7 cellular contexts compared by ENCODE assay signal in genomic region chr11:33942954-33943353, GRCh38. TPM values are rescaled to one million over a fixed set of nuclear protein-coding genes. Genes with fewer than 3 reads are reported as not detected.
DNase-seq lines count a peak whose midpoint lies in the region; ATAC-seq, FAIRE-seq and TF ChIP-seq lines count a peak whose summit lies in the region.

No MANE protein-coding gene starts in this region.

- no peak overlapping the region for H3K18ac ChIP-seq in H1 (ENCODE audit: extremely low read depth, low read length)

- no peaks in the 10 kb centered on the region for H3K79me2 ChIP-seq in H1 (ENCODE audit: control insufficient read depth in 1 of 2, insufficient read depth in 2 of 2, low read length in 2 of 2)

- no peak overlapping the region for H3K9ac ChIP-seq in H1 (replicated peaks in 1 of 4; ENCODE audit: extremely low read depth in 1 of 4, low read depth in 3 of 4, low read length in 3 of 4)

- no peak overlapping the region for H3K27ac ChIP-seq in H1 (ENCODE audit: low read depth, low read length)

- no peak for DNase-seq in H1 (ENCODE audit: low read depth in 1 of 2, low spot score in 2 of 2)
- DNase-seq in ureter (ENCODE audit: low spot score) = no peak
- DNase-seq in stimulated activated CD4-positive, alpha-beta T cell treated with anti-CD3 and anti-CD28 coated beads, Interleukin-2, amount 100 ng/mL, for 24 hours = no peak

- H4K5ac ChIP-seq in H1 (ENCODE audit: insufficient read length, low read depth, low read length) = no peak overlapping the region

- H3K27me3 Mint-ChIP-seq in stimulated activated memory B cell treated with anti-CD40 and anti-IgM and Interleukin-4, amounts not matched to agents 10 μg/mL and 1 μg/mL and 100 μg/mL, for 72 hours = no peaks in the 10 kb centered on the region

- H2BK20ac ChIP-seq in H1 (ENCODE audit: low read length) = no peak overlapping the region

- no peak overlapping the region for H2BK15ac ChIP-seq in H1 (ENCODE audit: low read length)

- H3K4me1 ChIP-seq in H1 (replicated peaks in 1 of 4; ENCODE audit: control insufficient read depth in 3 of 4, insufficient read depth in 4 of 4, low read length in 3 of 4) = no peaks in the 10 kb centered on the region

- peaks cover 29% of the 10 kb centered on the region for H3K4me1 Mint-ChIP-seq in stimulated activated memory B cell treated with anti-CD40 and anti-IgM and Interleukin-4, amounts not matched to agents 10 μg/mL and 1 μg/mL and 100 μg/mL, for 72 hours

- no peaks in the 10 kb centered on the region for H3K9me3 ChIP-seq in H1 (ENCODE audit: insufficient read depth in 2 of 2, low read depth in 1 of 2, low read length in 1 of 2)

- no peak for TF ChIP-seq EP300 in H1 (IDR thresholded peaks at IDR 0.05; ENCODE audit: borderline replicate concordance in 1 of 2, low read depth in 2 of 2, low read length in 2 of 2)

- WGBS in H1 (ENCODE audit: extremely low coverage in 1 of 2, insufficient coverage in 1 of 2, insufficient read length in 1 of 2, insufficient replicate concordance in 2 of 2, low coverage in 1 of 2, low lambda C conversion rate in 2 of 2, missing lambda C conversion rate in 1 of 2), 2 experiments = 63% methylated on average over 4 of the region's 4 CpGs; no CpG with 5 or more reads in 1 of the 2 experiments

- POLR2A ChIA-PET in H1 (lab: Charles Lee; ENCODE audit: partially characterized antibody) = no interaction called here

- no peaks in the 10 kb centered on the region for H3K27me3 ChIP-seq in H1 (replicated peaks in 1 of 4; ENCODE audit: control insufficient read depth in 3 of 4, extremely low read depth in 1 of 4, insufficient read depth in 3 of 4, low read length in 3 of 4)

- H3K14ac ChIP-seq in H1 (ENCODE audit: insufficient read length) = no peak overlapping the region

- H3K9me3 Mint-ChIP-seq in stimulated activated memory B cell treated with anti-CD40 and anti-IgM and Interleukin-4, amounts not matched to agents 10 μg/mL and 1 μg/mL and 100 μg/mL, for 72 hours = no peaks in the 10 kb centered on the region

- no peak overlapping the region for H3K4me2 ChIP-seq in H1 (ENCODE audit: insufficient read depth in 1 of 2, low read depth in 2 of 2, low read length in 2 of 2)

- H2BK120ac ChIP-seq in H1 (replicated peaks; ENCODE audit: low read depth, low read length) = no peak overlapping the region

- H3K27ac Mint-ChIP-seq in stimulated activated memory B cell treated with anti-CD40 and anti-IgM and Interleukin-4, amounts not matched to agents 10 μg/mL and 1 μg/mL and 100 μg/mL, for 72 hours = peak overlapping the region; percentile 53

- H2BK5ac ChIP-seq in H1 (ENCODE audit: low read depth, low read length) = no peak overlapping the region

- no peak overlapping the region for H3K4me3 Mint-ChIP-seq in stimulated activated memory B cell treated with anti-CD40 and anti-IgM and Interleukin-4, amounts not matched to agents 10 μg/mL and 1 μg/mL and 100 μg/mL, for 72 hours

- H3K36me3 ChIP-seq in H1 (ENCODE audit: control insufficient read depth in 2 of 4, insufficient read depth in 4 of 4, low read length in 3 of 4) = no peaks in the 10 kb centered on the region

- no peak overlapping the region for H4K8ac ChIP-seq in H1 (ENCODE audit: extremely low read depth, insufficient read depth, low read length)

- H2BK12ac ChIP-seq in H1 (ENCODE audit: low read depth, low read length) = no peak overlapping the region

- no peaks in the 10 kb centered on the region for H4K20me1 ChIP-seq in H1 (replicated peaks in 1 of 2; ENCODE audit: control insufficient read depth in 1 of 2, insufficient read depth in 2 of 2, low read length in 2 of 2)

- H3K79me1 ChIP-seq in H1 (ENCODE audit: low read depth, low read length) = no peaks in the 10 kb centered on the region

- H2AK5ac ChIP-seq in H1 (ENCODE audit: low read depth, low read length) = no peak overlapping the region

- peaks cover 2% of the 10 kb centered on the region; the same call in 1 of the 2 replicates for H3K23me2 ChIP-seq in H1 (ENCODE audit: low read depth, low read length)

- peak; percentile 49 for ATAC-seq in GM19035 (IDR thresholded peaks at IDR 0.05; ENCODE audit: unreplicated experiment)
- ATAC-seq in HG03135 (IDR thresholded peaks at IDR 0.05; ENCODE audit: unreplicated experiment) = peak; percentile 46
- ATAC-seq in stimulated activated memory B cell treated with anti-CD40 and anti-IgM and Interleukin-4, amounts not matched to agents 10 μg/mL and 1 μg/mL and 100 μg/mL, for 72 hours = peak; percentile 82
- no peak for ATAC-seq in GM19397 (IDR thresholded peaks at IDR 0.05; ENCODE audit: unreplicated experiment)

- no peak for TF ChIP-seq CTCF in H1 (IDR thresholded peaks at IDR 0.05; ENCODE audit: control extremely low read depth in 1 of 3, insufficient read depth in 1 of 3, low read depth in 1 of 3, low read length in 3 of 3)

- no peak overlapping the region for H3K23ac ChIP-seq in H1 (ENCODE audit: insufficient read length)

- CTCF ChIA-PET in H1 (lab: Charles Lee; ENCODE audit: partially characterized antibody) = interaction anchor here (1.0 to 3.1 kb wide), 3 partner anchors 27 to 86 kb away, joined by 4 to 11 read pairs (median 4); no protein-coding TSS in a partner anchor

- no peak overlapping the region for H4K91ac ChIP-seq in H1 (replicated peaks; ENCODE audit: insufficient read length, low read length)

- no peaks in the 10 kb centered on the region for H3K36me3 Mint-ChIP-seq in stimulated activated memory B cell treated with anti-CD40 and anti-IgM and Interleukin-4, amounts not matched to agents 10 μg/mL and 1 μg/mL and 100 μg/mL, for 72 hours

- H3K56ac ChIP-seq in H1 (replicated peaks; ENCODE audit: insufficient read length, low read depth, low read length) = no peak overlapping the region

- no peak for TF ChIP-seq RAD21 in H1 (IDR thresholded peaks at IDR 0.05 in 1 of 2, conservative IDR thresholded peaks at IDR 0.05 in 1 of 2; ENCODE audit: low read depth in 2 of 2, low read length in 2 of 2)

- no peak overlapping the region for H3K4ac ChIP-seq in H1 (replicated peaks; ENCODE audit: insufficient read length, low read depth, low read length)

- no peak for TF ChIP-seq POLR2A in H1 (IDR thresholded peaks at IDR 0.05; ENCODE audit: control extremely low read depth in 1 of 2, low read depth in 2 of 2, low read length in 2 of 2)

- 0 out of 2 replicates have a peak overlapping the region, but pooled peaks have one; percentile 26 for H2AFZ ChIP-seq in H1 (ENCODE audit: low read length)

- no peak overlapping the region for H3K4me3 ChIP-seq in H1 (ENCODE audit: extremely low read depth in 1 of 4, insufficient read depth in 2 of 4, low read depth in 3 of 4, low read length in 4 of 4)

- no peak for FAIRE-seq in H1 (lab: Jason Lieb, UNC)

TF ChIP-seq in H1, 55 proteins besides CTCF, POLR2A, EP300 and RAD21 (continues in another document):
- TF ChIP-seq SRF (IDR thresholded peaks at IDR 0.05; ENCODE audit: low read depth, low read length) (no peak), KDM1A (IDR thresholded peaks at IDR 0.05; ENCODE audit: borderline replicate concordance, low read length) (no peak), TCF12 (IDR thresholded peaks at IDR 0.05; ENCODE audit: low read depth, low read length) (no peak), CBX5 (IDR thresholded peaks at IDR 0.05; ENCODE audit: low read depth, low read length) (no peak), FOSL1 (IDR thresholded peaks at IDR 0.05; ENCODE audit: insufficient read depth, low read depth, low read length) (no peak), CEBPB (IDR thresholded peaks at IDR 0.05; ENCODE audit: low read depth, low read length) (no peak), KDM5A (IDR thresholded peaks at IDR 0.05; ENCODE audit: low read length) (no peak), ASH2L (IDR thresholded peaks at IDR 0.05; ENCODE audit: low read length) (no peak), ATF2 (IDR thresholded peaks at IDR 0.05; ENCODE audit: low read length) (no peak), CHD1 (IDR thresholded peaks at IDR 0.05; ENCODE audit: low read depth, low read length) (no peak), JUN (IDR thresholded peaks at IDR 0.05; ENCODE audit: low read depth, low read length) (no peak), EGR1 (IDR thresholded peaks at IDR 0.05; ENCODE audit: borderline replicate concordance, low read depth, low read length) (no peak), CREB1 (IDR thresholded peaks at IDR 0.05) (no peak), SIN3A (conservative IDR thresholded peaks at IDR 0.05 in 1 of 2, IDR thresholded peaks at IDR 0.05 in 1 of 2; ENCODE audit: low read depth in 1 of 2, low read length in 2 of 2) (no peak), BRCA1 (IDR thresholded peaks at IDR 0.05; ENCODE audit: low read depth, low read length) (no peak)
- TF ChIP-seq, protein P1, sequence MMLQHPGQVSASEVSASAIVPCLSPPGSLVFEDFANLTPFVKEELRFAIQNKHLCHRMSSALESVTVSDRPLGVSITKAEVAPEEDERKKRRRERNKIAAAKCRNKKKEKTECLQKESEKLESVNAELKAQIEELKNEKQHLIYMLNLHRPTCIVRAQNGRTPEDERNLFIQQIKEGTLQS (IDR thresholded peaks at IDR 0.05; ENCODE audit: insufficient read depth, low read depth, low read length) = no peak

RNA-seq across cellular contexts. Expression of gene LMO2, which starts 51.1 kb away (rescaled TPM):
- 2.0 and 2.7 TPM in 2 replicates for total RNA-seq in H1 (2021; fragmentation: NEBNext Ultra II Directional; extraction: Animal tissue kit (Norgen Biotek cat#: 25700))
- polyA plus RNA-seq in H1 (2011; rRNA removed) = 1.2 and 1.6 TPM in 2 replicates
- 2.2 TPM for polyA plus RNA-seq in H1 (2011; cell fraction: cytosol; rRNA removed)
- 0.98 TPM for polyA plus RNA-seq in H1 (2011; cell fraction: nucleus; rRNA removed)
- polyA plus RNA-seq in H1 (2012, experiment 1 of 2) = 0.70 to 1.3 TPM (median 1.1 TPM) in 4 replicates
- 0.70 TPM for polyA plus RNA-seq in H1 (2012, experiment 2 of 2)
- polyA plus RNA-seq in H1 (2013, experiment 1 of 2) = 0.53 TPM
- polyA plus RNA-seq in H1 (2013, experiment 2 of 2) = 0.44 TPM
- polyA minus RNA-seq in H1 (2011; rRNA and poly(A)+ RNA removed) = 0.20 and 0.98 TPM in 2 replicates
- polyA minus RNA-seq in H1 (2011; cell fraction: cytosol; rRNA and poly(A)+ RNA removed) = 0.95 TPM
- 3.5 TPM for polyA minus RNA-seq in H1 (2011; cell fraction: nucleus; rRNA and poly(A)+ RNA removed)
- 14.0 TPM for total RNA-seq in ureter
